Comparison of ENCODE assay signal across 23 cellular contexts in the genomic region with DNA sequence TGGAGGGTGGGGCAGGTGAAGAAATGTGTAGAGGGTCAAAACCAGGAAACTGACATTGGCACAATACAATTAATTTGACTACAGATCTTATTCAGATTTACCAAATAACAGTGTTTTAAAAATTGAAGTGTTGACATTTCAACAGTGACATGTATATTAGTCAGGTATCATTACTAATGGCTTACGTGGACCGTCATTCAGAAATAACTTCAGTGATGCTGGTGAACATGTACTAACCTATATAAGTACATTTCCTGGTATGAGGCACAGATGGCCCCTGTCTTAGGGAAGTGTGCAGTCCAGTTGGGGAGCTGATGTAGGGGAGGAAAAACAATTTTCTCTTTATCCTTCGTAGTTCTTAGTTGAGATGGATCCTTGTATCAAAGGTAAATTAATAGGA. TPM values are rescaled to one million over a fixed set of nuclear protein-coding genes. Genes with fewer than 3 reads are reported as not detected.
DNase-seq lines count a peak whose midpoint lies in the region; ATAC-seq, FAIRE-seq and TF ChIP-seq lines count a peak whose summit lies in the region.
"Had no signal": no experiment of that assay in that cellular context is flagged by ENCODE, and none has a peak within 500 bp of the region (broad histone marks: within the 10 kb centered on the region; RNA-seq: fewer than 3 reads in every experiment).

No MANE protein-coding gene starts in this region.

- DNase-seq in RKO (ENCODE audit: low spot score), result peak; percentile 18
- DNase-seq in bronchial epithelial cell (ENCODE audit: low read depth), result peak; percentile 93
- DNase-seq in foreskin keratinocyte, result peak; percentile 67 to 76
- DNase-seq in WERI-Rb-1, result no peak
- DNase-seq in DMS 273 treated with DMSO at 0.1 percent for 48 hours (lab: John Stamatoyannopoulos, UW), result no peak
- no peak for DNase-seq in activated CD8-positive, alpha-beta memory T cell treated with anti-CD3 and anti-CD28 coated beads for 24 hours
- DNase-seq: 8988T; ACHN; Calu3; CD4-positive, CD25-positive, alpha-beta regulatory T cell; DMS153; DMS79 treated with DMSO at 0.1 percent for 48 hours; EL; HFFc6 had no signal

- FAIRE-seq in bronchial epithelial cell (lab: Jason Lieb, UNC), result peak; percentile 43
- FAIRE-seq: G401.6, GM12892, GM19239, H1, HepG2, HTR-8/SVneo had no signal

- H3K9me3 ChIP-seq in WERI-Rb-1 (ENCODE audit: severe bottlenecking), result no peaks in the 10 kb centered on the region
- H3K9me3 ChIP-seq: BLaER1 treated with 17β-estradiol and CSF1 and Interleukin-3, amounts not matched to agents 10 nM and 100 nM; HAP-1 had no signal

- no peak overlapping the region for H2AFZ ChIP-seq in ACC112 (ENCODE audit: low read length, unreplicated experiment)

- no peaks in the 10 kb centered on the region for H3K36me3 ChIP-seq in ACC112 (ENCODE audit: insufficient read depth, low read length)
- no peaks in the 10 kb centered on the region for H3K36me3 ChIP-seq in bronchial epithelial cell (ENCODE audit: control insufficient read depth, insufficient read depth, low read length)
- H3K36me3 ChIP-seq in WERI-Rb-1, result no peaks in the 10 kb centered on the region
- H3K36me3 ChIP-seq: BLaER1 treated with 17β-estradiol and CSF1 and Interleukin-3, amounts not matched to agents 10 nM and 100 nM; HAP-1 had no signal

- ATAC-seq in foreskin keratinocyte, result peak; percentile 99
- ATAC-seq: HepG2 had no signal

- no peaks in the 10 kb centered on the region for H3K79me2 ChIP-seq in ACC112 (ENCODE audit: control insufficient read depth, insufficient read depth, low read length, unreplicated experiment)

- TF ChIP-seq CTCF in bronchial epithelial cell (IDR thresholded peaks at IDR 0.05; ENCODE audit: insufficient read depth, low read length, severe bottlenecking), result no peak
- no peak for TF ChIP-seq CTCF in foreskin keratinocyte (conservative IDR thresholded peaks at IDR 0.05)
- TF ChIP-seq CTCF in WERI-Rb-1 (IDR thresholded peaks at IDR 0.05; ENCODE audit: low read depth, low read length), result no peak

- H3K4me1 ChIP-seq in ACC112 (ENCODE audit: control insufficient read depth, insufficient read depth, low read length, unreplicated experiment) (peaks cover 14% of the 10 kb centered on the region), foreskin keratinocyte (peaks cover 14% of the 10 kb centered on the region)
- H3K4me1 ChIP-seq: BLaER1 treated with 17β-estradiol and CSF1 and Interleukin-3, amounts not matched to agents 10 nM and 100 nM had no signal

- H3K27me3 ChIP-seq in ACC112 (ENCODE audit: insufficient read depth, low read length) (no peaks in the 10 kb centered on the region), bronchial epithelial cell (ENCODE audit: control insufficient read depth, insufficient read depth, low read length) (no peaks in the 10 kb centered on the region), foreskin keratinocyte (no peaks in the 10 kb centered on the region), WERI-Rb-1 (ENCODE audit: insufficient read depth, low read depth, severe bottlenecking) (no peaks in the 10 kb centered on the region)

- H3K27ac ChIP-seq in ACC112 (ENCODE audit: low read depth, low read length), result peak overlapping the region; percentile 23
- H3K27ac ChIP-seq in foreskin keratinocyte, result peak overlapping the region; percentile 80
- no peak overlapping the region for H3K27ac ChIP-seq in WERI-Rb-1
- H3K27ac ChIP-seq: BLaER1 treated with 17β-estradiol and CSF1 and Interleukin-3, amounts not matched to agents 10 nM and 100 nM had no signal

- H3K4me3 ChIP-seq in ACC112 (ENCODE audit: low read depth, low read length) (no peak overlapping the region), bronchial epithelial cell (ENCODE audit: low read depth, low read length) (no peak overlapping the region), WERI-Rb-1 (ENCODE audit: low read depth, low read length) (no peak overlapping the region)
- H3K4me3 ChIP-seq: BLaER1 treated with 17β-estradiol and CSF1 and Interleukin-3, amounts not matched to agents 10 nM and 100 nM; HAP-1 had no signal

RNA-seq across cellular contexts. Expression of a gene that starts 22.3 kb away (rescaled TPM):
- total RNA-seq in bronchial epithelial cell (126 and 137 TPM in 2 replicates), foreskin keratinocyte (31.9 and 39.1 TPM in 2 replicates)
- polyA plus RNA-seq in foreskin keratinocyte, result 20.5 and 22.6 TPM in 2 replicates
- total RNA-seq: CD4-positive, CD25-positive, alpha-beta regulatory T cell had no signal

Comparison
In these comparisons a context has a peak if more than half of its experiments do, and no peak if none do; other contexts are left out.
1. DNase-seq: peak in RKO (single experiment), bronchial epithelial cell (single experiment) and foreskin keratinocyte (2 of 2); none in WERI-Rb-1 (single experiment), DMS 273 treated with DMSO at 0.1 percent for 48 hours (single experiment) and activated CD8-positive, alpha-beta memory T cell treated with anti-CD3 and anti-CD28 coated beads for 24 hours (single experiment).